In the genomic region with DNA sequence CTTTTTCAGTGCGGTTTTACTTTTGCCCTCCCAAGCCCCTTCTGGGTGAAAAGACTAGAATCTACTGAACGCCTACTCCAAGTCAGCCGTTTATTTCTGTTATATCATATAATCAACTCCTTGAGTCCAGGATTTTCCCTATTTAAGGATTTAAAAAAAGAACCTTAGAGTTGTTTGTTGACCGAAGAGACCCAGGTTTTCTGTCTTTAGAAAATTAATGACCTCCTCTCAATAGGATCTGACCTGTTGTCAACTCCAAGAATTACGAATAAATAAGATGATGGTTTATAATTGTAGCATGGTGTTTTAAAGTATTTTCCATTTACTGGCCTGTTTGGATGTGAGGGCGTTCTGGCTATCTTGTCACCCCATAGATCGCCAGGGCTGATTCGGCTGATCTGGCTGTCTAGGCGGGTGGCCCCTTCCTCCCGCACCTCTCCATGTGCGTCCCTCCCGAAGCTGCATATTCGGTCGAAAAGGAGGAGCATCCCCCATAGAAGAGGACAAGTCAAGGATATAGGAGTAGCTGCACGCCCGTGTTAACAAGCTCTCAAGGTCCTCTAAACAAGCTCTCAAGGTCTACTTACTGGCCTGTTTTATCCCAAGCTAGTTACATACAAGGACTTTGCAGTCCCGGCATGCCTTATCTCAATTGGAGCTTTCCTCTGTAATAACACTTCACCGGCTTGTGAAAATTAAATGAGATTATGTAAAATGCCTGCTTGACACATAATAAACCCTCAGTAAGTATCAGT, we compare ENCODE assay signal across 8 cellular contexts. TPM values are rescaled to one million over a fixed set of nuclear protein-coding genes. Genes with fewer than 3 reads are reported as not detected.
DNase-seq lines count a peak whose midpoint lies in the region; ATAC-seq and TF ChIP-seq lines count a peak whose summit lies in the region.

No MANE protein-coding gene starts in this region.

- H3K9me3 Mint-ChIP-seq in nephron = no peaks in the 10 kb centered on the region

- no peak for ATAC-seq in HG03280 (IDR thresholded peaks at IDR 0.05; ENCODE audit: unreplicated experiment)

- TF ChIP-seq CTCF in GM12864 (IDR thresholded peaks at IDR 0.05; ENCODE audit: low read depth, low read length, missing control alignments) (no peak), nephron (IDR thresholded peaks at IDR 0.05; ENCODE audit: unreplicated experiment in 3 of 3) (no peak)

- DNase-seq in GM12864 (ENCODE audit: low read depth) (no peak), NT2/D1 (ENCODE audit: low read depth, low spot score) (no peak), DMS114 treated with DMSO at 0.1 percent for 48 hours (lab: John Stamatoyannopoulos, UW; ENCODE audit: unreplicated experiment) (no peak), NCI-H1436 treated with DMSO at 0.1 percent for 48 hours (lab: John Stamatoyannopoulos, UW) (no peak), G401 (ENCODE audit: low spot score) (no peak)

- peak overlapping the region; percentile 99 for H3K4me3 Mint-ChIP-seq in nephron

- no peaks in the 10 kb centered on the region for H3K9me3 ChIP-seq in NT2/D1 (ENCODE audit: insufficient read depth, low read length)
- H3K9me3 ChIP-seq in duodenal mucosa (ENCODE audit: control insufficient read depth in 1 of 2, low read length in 2 of 2) = no peaks in the 10 kb centered on the region

- H3K27me3 ChIP-seq in NT2/D1 (ENCODE audit: insufficient read depth, insufficient read length) = no peaks in the 10 kb centered on the region
- H3K27me3 ChIP-seq in duodenal mucosa (ENCODE audit: control insufficient read depth in 1 of 2, insufficient read depth in 2 of 2, low read length in 2 of 2) = no peaks in the 10 kb centered on the region

- H3K4me1 Mint-ChIP-seq in nephron = peaks cover 25% of the 10 kb centered on the region

- H3K27ac Mint-ChIP-seq in nephron = peak overlapping the region; percentile 100

- H3K27me3 Mint-ChIP-seq in nephron (ENCODE audit: low read depth) = no peaks in the 10 kb centered on the region

- H3K4me1 ChIP-seq in NT2/D1 (ENCODE audit: insufficient read depth, insufficient read length) (peaks cover 2% of the 10 kb centered on the region), duodenal mucosa (ENCODE audit: control insufficient read depth in 1 of 2, insufficient read depth in 2 of 2, low read length in 2 of 2) (peaks cover 22 to 29% of the 10 kb centered on the region in 2 donors)

- peak overlapping the region; percentile 94 for H3K27ac ChIP-seq in duodenal mucosa (ENCODE audit: low read depth, low read length)

- H3K9ac ChIP-seq in NT2/D1 (ENCODE audit: insufficient read length, low read depth) = peak overlapping the region; percentile 99
- peak overlapping the region; percentile 58 to 96 for H3K9ac ChIP-seq in duodenal mucosa (ENCODE audit: low read depth in 1 of 2, low read length in 2 of 2)

- H3K36me3 ChIP-seq in NT2/D1 (ENCODE audit: insufficient read depth, insufficient read length, low read length) = peaks cover 5% of the 10 kb centered on the region
- no peaks in the 10 kb centered on the region for H3K36me3 ChIP-seq in duodenal mucosa (ENCODE audit: control insufficient read depth in 1 of 2, insufficient read depth in 2 of 2, low read length in 2 of 2)

- H3K4me3 ChIP-seq in GM12864 (ENCODE audit: low read depth, low read length) = peak overlapping the region; percentile 86
- H3K4me3 ChIP-seq in NT2/D1 (ENCODE audit: insufficient read length, low read depth) = peak overlapping the region; percentile 98
- peak overlapping the region; percentile 88 to 94 for H3K4me3 ChIP-seq in duodenal mucosa (ENCODE audit: low read depth in 1 of 2, low read length in 2 of 2)

- in situ Hi-C loops in G401 (cut with HindIII; ENCODE audit: low sequenced_read_pairs) = no loop called here

- peaks cover 5% of the 10 kb centered on the region for H3K36me3 Mint-ChIP-seq in nephron (ENCODE audit: low read depth)

RNA-seq across cellular contexts. Expression of a gene that starts 1.1 kb away (rescaled TPM):
- total RNA-seq in G401 (2014; rRNA removed; shearing (Covaris generic)) = 15.2 and 26.0 TPM in 2 replicates
